21 cellular contexts compared by ENCODE assay signal in genomic region chr19:38817081-38817480, GRCh38. TPM values are rescaled to one million over a fixed set of nuclear protein-coding genes. Genes with fewer than 3 reads are reported as not detected.
DNase-seq lines count a peak whose midpoint lies in the region; ATAC-seq, FAIRE-seq and TF ChIP-seq lines count a peak whose summit lies in the region.
"Had no signal": no experiment of that assay in that cellular context is flagged by ENCODE, and none has a peak within 500 bp of the region (broad histone marks: within the 10 kb centered on the region; RNA-seq: fewer than 3 reads in every experiment).

No MANE protein-coding gene starts in this region.

- no peaks in the 10 kb centered on the region for H4K20me1 ChIP-seq in hepatocyte (ENCODE audit: insufficient read depth, poor library complexity, severe bottlenecking)

- H3K27ac ChIP-seq in hepatocyte, result peak overlapping the region; percentile 88
- H3K27ac ChIP-seq: A549, PC-9 had no signal

- FAIRE-seq in D721Med (lab: Jason Lieb, UNC), result no peak
- FAIRE-seq: GM12878 had no signal

- H3K4me2 ChIP-seq in hepatocyte, result no peak overlapping the region
- H3K4me2 ChIP-seq: A549, PC-9 had no signal

- H3K4me3 Mint-ChIP-seq in stimulated activated effector memory CD8-positive, alpha-beta T cell treated with anti-CD3 and anti-CD28 coated beads, Interleukin-12 subunit alpha, Interleukin-12 subunit beta, amount 100 ng/mL, for 72 hours, result no peak overlapping the region
- H3K4me3 Mint-ChIP-seq: H9 had no signal

- H3K79me2 ChIP-seq in hepatocyte, result peaks cover 4% of the 10 kb centered on the region

- peaks cover 29% of the 10 kb centered on the region for H3K4me1 ChIP-seq in hepatocyte (ENCODE audit: insufficient read depth)

- H3K36me3 ChIP-seq in hepatocyte (replicated peaks; ENCODE audit: insufficient read depth, low read depth), result no peaks in the 10 kb centered on the region
- H3K36me3 ChIP-seq: BE2C had no signal

- no peaks in the 10 kb centered on the region for H3K27me3 ChIP-seq in hepatocyte
- H3K27me3 ChIP-seq: BE2C, MG63 had no signal

- peak overlapping the region; percentile 65 for H3K27ac Mint-ChIP-seq in stimulated activated effector memory CD8-positive, alpha-beta T cell treated with anti-CD3 and anti-CD28 coated beads, Interleukin-12 subunit alpha, Interleukin-12 subunit beta, amount 100 ng/mL, for 72 hours
- H3K27ac Mint-ChIP-seq: H9 had no signal

- peaks cover 53% of the 10 kb centered on the region for H3K36me3 Mint-ChIP-seq in stimulated activated effector memory CD8-positive, alpha-beta T cell treated with anti-CD3 and anti-CD28 coated beads, Interleukin-12 subunit alpha, Interleukin-12 subunit beta, amount 100 ng/mL, for 72 hours

- WGBS in hepatocyte (ENCODE audit: low lambda C conversion rate, missing lambda C conversion rate), result 97% methylated on average over 15 of the region's 15 CpGs

- TF ChIP-seq CTCF in D721Med (IDR thresholded peaks at IDR 0.05; ENCODE audit: insufficient read depth, missing control alignments) (no peak), hepatocyte (IDR thresholded peaks at IDR 0.05; ENCODE audit: poor library complexity) (no peak)

- no peaks in the 10 kb centered on the region for H3K9me3 ChIP-seq in hepatocyte (ENCODE audit: low read depth)
- H3K9me3 ChIP-seq: A549, BE2C, MG63 had no signal

- H3K9me3 Mint-ChIP-seq in stimulated activated effector memory CD8-positive, alpha-beta T cell treated with anti-CD3 and anti-CD28 coated beads, Interleukin-12 subunit alpha, Interleukin-12 subunit beta, amount 100 ng/mL, for 72 hours, result no peaks in the 10 kb centered on the region

- no peak overlapping the region for H3K4me3 ChIP-seq in hepatocyte
- H3K4me3 ChIP-seq: A549, GM12878, MG63, PC-9 had no signal

- DNase-seq in D721Med (ENCODE audit: insufficient read length, low spot score) (peak; percentile 12), hepatocyte (ENCODE audit: low spot score) (no peak), NCI-H748 treated with DMSO at 0.1 percent for 48 hours (lab: John Stamatoyannopoulos, UW) (no peak)
- DNase-seq in stimulated activated effector memory CD8-positive, alpha-beta T cell treated with anti-CD3 and anti-CD28 coated beads, Interleukin-12 subunit alpha, Interleukin-12 subunit beta, amount 100 ng/mL, for 72 hours (ENCODE audit: low spot score in 2 of 2), result no peak
- no peak for DNase-seq in activated naive CD4-positive, alpha-beta T cell treated with anti-CD3 and anti-CD28 coated beads, Interleukin-2, amount 50 U/mL, for 16 hours
- no peak for DNase-seq in stimulated activated CD4-positive, alpha-beta T cell treated with anti-CD3 and anti-CD28 coated beads, Interleukin-15, amount 100 ng/mL, for 24 hours
- DNase-seq: BE2C, DMS 273 treated with DMSO at 0.1 percent for 48 hours, DMS79 treated with DMSO at 0.1 percent for 48 hours, H9, MG63, NCI-H1417, NCI-H187, NCI-H446, NCI-H526, PC-9, RPMI8226, SHP77 had no signal

- H2AFZ ChIP-seq in hepatocyte, result no peak overlapping the region
- H2AFZ ChIP-seq: PC-9 had no signal

- no peak for ATAC-seq in stimulated activated effector memory CD8-positive, alpha-beta T cell treated with anti-CD3 and anti-CD28 coated beads, Interleukin-12 subunit alpha, Interleukin-12 subunit beta, amount 100 ng/mL, for 72 hours
- ATAC-seq: A549, GM12878 had no signal

- H3K9me2 ChIP-seq in hepatocyte (replicated peaks; ENCODE audit: insufficient read depth), result no peaks in the 10 kb centered on the region

- peaks cover 6% of the 10 kb centered on the region for H3K4me1 Mint-ChIP-seq in stimulated activated effector memory CD8-positive, alpha-beta T cell treated with anti-CD3 and anti-CD28 coated beads, Interleukin-12 subunit alpha, Interleukin-12 subunit beta, amount 100 ng/mL, for 72 hours

RNA-seq across cellular contexts. Expression of gene LGALS4, which starts 4.3 kb away (rescaled TPM):
- 147 and 148 TPM in 2 replicates for total RNA-seq in hepatocyte
- polyA plus RNA-seq in hepatocyte, result 181 and 199 TPM in 2 replicates
- total RNA-seq: LHCN-M2 had no signal

RNA-seq across cellular contexts. Expression of gene ECH1, which starts 14.5 kb away (rescaled TPM):
- total RNA-seq in hepatocyte, result 125 and 133 TPM in 2 replicates
- polyA plus RNA-seq in hepatocyte, result 272 and 284 TPM in 2 replicates

RNA-seq across cellular contexts. Expression of gene LGALS7B, which starts 28.1 kb away (rescaled TPM):
- 0.64 TPM in 1 of 2 replicates, not detected in the other for total RNA-seq in hepatocyte
- 0.72 TPM in 1 of 2 replicates, not detected in the other for polyA plus RNA-seq in hepatocyte
- total RNA-seq: GM12878, LHCN-M2, PC-9 had no signal
- polyA plus RNA-seq: GM12878 had no signal

RNA-seq across cellular contexts. Expression of gene HNRNPL, which starts 32.7 kb away (rescaled TPM):
- 154 and 209 TPM in 2 replicates for total RNA-seq in hepatocyte
- polyA plus RNA-seq in hepatocyte, result 169 and 184 TPM in 2 replicates

RNA-seq across cellular contexts. Expression of gene LGALS7, which starts 43.8 kb away (rescaled TPM):
- total RNA-seq in hepatocyte, result not detected in 2 replicates
- polyA plus RNA-seq in hepatocyte, result 1.2 TPM in 2 replicates
- total RNA-seq: GM12878, H9, LHCN-M2 had no signal
- polyA plus RNA-seq: A549 had no signal
